In the genomic region with DNA sequence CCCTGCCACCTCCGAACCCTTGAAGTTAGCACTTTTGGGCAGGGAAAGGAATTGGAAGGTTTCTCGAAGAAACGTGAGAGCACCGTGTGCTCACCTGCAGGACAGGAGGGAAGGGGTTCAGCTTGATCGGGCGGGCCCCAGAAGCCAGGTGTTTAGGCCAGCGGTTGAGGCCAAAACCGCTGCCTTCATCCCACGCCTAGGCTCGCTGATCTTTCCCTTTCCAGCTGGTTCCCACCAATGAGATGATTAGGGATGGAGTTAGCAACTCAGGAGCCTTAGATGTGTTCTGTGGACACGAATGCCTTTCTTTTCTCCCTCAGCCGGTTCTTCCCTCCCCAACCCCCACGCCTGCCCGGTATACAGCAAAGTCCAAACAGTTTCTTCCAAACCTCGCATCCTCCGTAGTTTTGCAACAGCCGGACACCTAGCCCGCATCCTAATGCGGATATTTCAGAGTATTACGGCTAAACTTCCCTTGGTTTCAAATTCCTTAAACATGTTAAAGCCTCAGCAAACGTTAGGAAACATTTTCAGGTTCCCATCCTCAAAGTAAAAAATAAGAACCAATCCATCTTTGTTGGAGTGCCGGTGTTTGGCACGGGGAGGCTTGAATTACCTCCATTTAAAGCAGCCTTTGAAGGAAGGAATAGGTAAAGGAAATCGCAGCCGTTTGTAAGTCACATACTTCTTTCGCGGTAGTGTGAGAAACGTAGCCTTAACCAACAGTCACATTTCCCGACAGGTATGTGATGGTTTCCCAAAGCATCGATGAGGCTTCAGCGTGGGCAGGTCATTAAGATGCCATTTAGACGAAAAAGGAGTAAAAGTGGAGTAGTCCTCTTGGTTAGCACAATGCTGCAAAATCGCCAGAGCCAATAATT, we compare ENCODE assay signal across 8 cellular contexts. TPM values are rescaled to one million over a fixed set of nuclear protein-coding genes. Genes with fewer than 3 reads are reported as not detected.
DNase-seq lines count a peak whose midpoint lies in the region; ATAC-seq and TF ChIP-seq lines count a peak whose summit lies in the region.

No MANE protein-coding gene starts in this region.

- H3K27me3 ChIP-seq in neuron (ENCODE audit: insufficient read depth, low read length): peaks cover 6% of the 10 kb centered on the region

- peak overlapping the region; percentile 85 for H3K4me3 ChIP-seq in fibroblast of mammary gland (ENCODE audit: control insufficient read depth, low read depth, low read length)
- H3K4me3 ChIP-seq in neuron (ENCODE audit: low read length): peak overlapping the region; percentile 91

- peaks cover 19 to 36% (median 33%) of the 10 kb centered on the region in 3 donors for H3K4me1 Mint-ChIP-seq in IgD-negative memory B cell

- H3K9me3 ChIP-seq in neuron (ENCODE audit: low read length): no peaks in the 10 kb centered on the region

- TF ChIP-seq CTCF in fibroblast of mammary gland (conservative IDR thresholded peaks at IDR 0.05; ENCODE audit: control insufficient read depth, insufficient read depth, low read depth, low read length): no peak

- H3K27me3 Mint-ChIP-seq in IgD-negative memory B cell: no peaks in the 10 kb centered on the region

- H3K27ac Mint-ChIP-seq in IgD-negative memory B cell: peak overlapping the region; percentile 86 to 98 (median 92)

- no peak for ATAC-seq in GM18858 (IDR thresholded peaks at IDR 0.05; ENCODE audit: unreplicated experiment)

- H3K9me3 Mint-ChIP-seq in IgD-negative memory B cell: no peaks in the 10 kb centered on the region

- peaks cover 14% of the 10 kb centered on the region for H3K4me1 ChIP-seq in neuron (ENCODE audit: insufficient read depth, low read length)

- peak; percentile 12 to 20 for DNase-seq in NOMO-1 (lab: John Stamatoyannopoulos, UW; ENCODE audit: unreplicated experiment in 2 of 2)
- DNase-seq in NOMO-1 treated with DMSO at 0.1 percent for 48 hours (lab: John Stamatoyannopoulos, UW; ENCODE audit: unreplicated experiment): no peak
- DNase-seq in activated CD4-positive, alpha-beta T cell treated with anti-CD3 and anti-CD28 coated beads, Interleukin-2, amount 50 U/mL, for 4 hours: peak; percentile 26 to 49
- peak; percentile 35 for DNase-seq in fibroblast of mammary gland (ENCODE audit: low read depth)
- DNase-seq in ecto neural progenitor cell (ENCODE audit: low spot score): no peak

- H3K36me3 ChIP-seq in neuron (ENCODE audit: insufficient read depth, low read length): no peaks in the 10 kb centered on the region

- no peaks in the 10 kb centered on the region for H3K36me3 Mint-ChIP-seq in IgD-negative memory B cell

- H2AFZ ChIP-seq in neuron (ENCODE audit: low read depth, low read length): peak overlapping the region; percentile 99

- H3K4me3 Mint-ChIP-seq in IgD-negative memory B cell: peak overlapping the region; percentile 93 to 99 (median 97)

RNA-seq across cellular contexts. Expression of gene LRRC8C, which starts 1.1 kb away (rescaled TPM):
- 2.9 TPM for polyA plus RNA-seq in IgD-negative memory B cell

Comparison
In these comparisons a context has a peak if more than half of its experiments do, and no peak if none do; other contexts are left out.
1. DNase-seq: peak in NOMO-1 (2 of 2), activated CD4-positive, alpha-beta T cell treated with anti-CD3 and anti-CD28 coated beads, Interleukin-2, amount 50 U/mL, for 4 hours (2 of 2) and fibroblast of mammary gland (single experiment); none in NOMO-1 treated with DMSO at 0.1 percent for 48 hours (single experiment) and ecto neural progenitor cell (single experiment).